14 cellular contexts compared by ENCODE assay signal in genomic region chr9:18821794-18822193, GRCh38.
DNase-seq lines count a peak whose midpoint lies in the region; ATAC-seq and TF ChIP-seq lines count a peak whose summit lies in the region.
"Had no signal": no experiment of that assay in that cellular context is flagged by ENCODE, and none has a peak within 500 bp of the region (broad histone marks: within the 10 kb centered on the region; RNA-seq: fewer than 3 reads in every experiment).

No MANE protein-coding gene starts in this region.

- no peak overlapping the region for H3K4me3 Mint-ChIP-seq in stimulated activated effector memory CD8-positive, alpha-beta T cell treated with anti-CD3 and anti-CD28 coated beads, Interleukin-12 subunit alpha, Interleukin-12 subunit beta, amount 100 ng/mL, for 72 hours
- H3K4me3 Mint-ChIP-seq: activated naive CD4-positive, alpha-beta T cell treated with anti-CD3 and anti-CD28 coated beads, Interleukin-2, amount 50 U/mL, for 24 hours had no signal

- no peaks in the 10 kb centered on the region for H3K4me1 Mint-ChIP-seq in stimulated activated effector memory CD8-positive, alpha-beta T cell treated with anti-CD3 and anti-CD28 coated beads, Interleukin-12 subunit alpha, Interleukin-12 subunit beta, amount 100 ng/mL, for 72 hours

- ATAC-seq in stimulated activated effector memory CD8-positive, alpha-beta T cell treated with anti-CD3 and anti-CD28 coated beads, Interleukin-12 subunit alpha, Interleukin-12 subunit beta, amount 100 ng/mL, for 72 hours: no peak

- no peaks in the 10 kb centered on the region for H3K36me3 ChIP-seq in cardiac muscle cell
- no peaks in the 10 kb centered on the region for H3K36me3 ChIP-seq in transverse colon
- H3K36me3 ChIP-seq in suprapubic skin: no peaks in the 10 kb centered on the region
- H3K36me3 ChIP-seq: left ventricle myocardium inferior, Peyer's patch had no signal

- in situ Hi-C loops in transverse colon (cut with MboI; ENCODE audit: low pct_ligation_motif_present in 1 of 4, low pct_unique_long_range_greater_than_20kb in 1 of 4, low sequenced_read_pairs in 3 of 4): no loop called here

- peak overlapping the region; percentile 37 for H3K27ac ChIP-seq in cardiac muscle cell
- peak overlapping the region; percentile 42 to 59 (median 50) for H3K27ac ChIP-seq in transverse colon
- no peak overlapping the region for H3K27ac ChIP-seq in suprapubic skin
- H3K27ac ChIP-seq: HL-60, left ventricle myocardium inferior, Peyer's patch had no signal

- H3K27ac Mint-ChIP-seq in stimulated activated effector memory CD8-positive, alpha-beta T cell treated with anti-CD3 and anti-CD28 coated beads, Interleukin-12 subunit alpha, Interleukin-12 subunit beta, amount 100 ng/mL, for 72 hours: no peak overlapping the region
- H3K27ac Mint-ChIP-seq: activated naive CD4-positive, alpha-beta T cell treated with anti-CD3 and anti-CD28 coated beads, Interleukin-2, amount 50 U/mL, for 24 hours had no signal

- no peaks in the 10 kb centered on the region for H3K9me3 ChIP-seq in cardiac muscle cell (ENCODE audit: low read depth)
- H3K9me3 ChIP-seq in transverse colon: no peaks in the 10 kb centered on the region
- no peaks in the 10 kb centered on the region for H3K9me3 ChIP-seq in suprapubic skin
- H3K9me3 ChIP-seq: left ventricle myocardium inferior, Peyer's patch had no signal

- no peaks in the 10 kb centered on the region for H3K9me3 Mint-ChIP-seq in stimulated activated effector memory CD8-positive, alpha-beta T cell treated with anti-CD3 and anti-CD28 coated beads, Interleukin-12 subunit alpha, Interleukin-12 subunit beta, amount 100 ng/mL, for 72 hours
- H3K9me3 Mint-ChIP-seq: activated naive CD4-positive, alpha-beta T cell treated with anti-CD3 and anti-CD28 coated beads, Interleukin-2, amount 50 U/mL, for 24 hours had no signal

- no peak for TF ChIP-seq POLR2A in transverse colon (IDR thresholded peaks at IDR 0.05)
- TF ChIP-seq POLR2A in suprapubic skin (IDR thresholded peaks at IDR 0.05): no peak

- peaks cover 15% of the 10 kb centered on the region for H3K4me1 ChIP-seq in cardiac muscle cell (ENCODE audit: low read depth)
- peaks cover 7 to 37% (median 19%) of the 10 kb centered on the region in 4 donors for H3K4me1 ChIP-seq in transverse colon
- H3K4me1 ChIP-seq in suprapubic skin: no peaks in the 10 kb centered on the region

- DNase-seq in cardiac muscle cell (ENCODE audit: low read depth in 1 of 2, low spot score in 1 of 2): no peak
- DNase-seq in cardiac septum (ENCODE audit: low spot score): no peak
- peak; percentile 3 for DNase-seq in NCI-H460 (ENCODE audit: extremely low read depth, low read depth)
- peak; percentile 28 for DNase-seq in fibroblast of the aortic adventitia (ENCODE audit: low read depth)
- DNase-seq in transverse colon: no peak
- no peak for DNase-seq in C1 segment of cervical spinal cord (lab: John Stamatoyannopoulos, UW)
- no peak for DNase-seq in stimulated activated effector memory CD8-positive, alpha-beta T cell treated with anti-CD3 and anti-CD28 coated beads, Interleukin-12 subunit alpha, Interleukin-12 subunit beta, amount 100 ng/mL, for 72 hours (ENCODE audit: low spot score in 2 of 2)
- DNase-seq in suprapubic skin (ENCODE audit: low spot score in 2 of 2): no peak
- DNase-seq: cortex of kidney, foreskin melanocyte, left ventricle myocardium inferior had no signal

- H3K4me3 ChIP-seq in cardiac muscle cell (no peak overlapping the region), fibroblast of the aortic adventitia (ENCODE audit: low read depth, low read length) (no peak overlapping the region), transverse colon (no peak overlapping the region), suprapubic skin (no peak overlapping the region)
- H3K4me3 ChIP-seq: left ventricle myocardium inferior, Peyer's patch had no signal

- TF ChIP-seq CTCF in cardiac muscle cell (IDR thresholded peaks at IDR 0.05; ENCODE audit: low read depth, low read length): no peak
- no peak for TF ChIP-seq CTCF in fibroblast of the aortic adventitia (IDR thresholded peaks at IDR 0.05; ENCODE audit: insufficient read depth, low read length)
- no peak for TF ChIP-seq CTCF in transverse colon (IDR thresholded peaks at IDR 0.05)
- no peak for TF ChIP-seq CTCF in suprapubic skin (IDR thresholded peaks at IDR 0.05)

- WGBS in transverse colon (ENCODE audit: low coverage in 1 of 2), 2 donors: 53 to 54% methylated on average over 3 of the region's 3 CpGs
- 68% methylated on average over 3 of the region's 3 CpGs for WGBS in suprapubic skin

- no peaks in the 10 kb centered on the region for H3K36me3 Mint-ChIP-seq in stimulated activated effector memory CD8-positive, alpha-beta T cell treated with anti-CD3 and anti-CD28 coated beads, Interleukin-12 subunit alpha, Interleukin-12 subunit beta, amount 100 ng/mL, for 72 hours
- H3K36me3 Mint-ChIP-seq: activated naive CD4-positive, alpha-beta T cell treated with anti-CD3 and anti-CD28 coated beads, Interleukin-2, amount 50 U/mL, for 24 hours had no signal

- TF ChIP-seq EP300 in transverse colon (IDR thresholded peaks at IDR 0.05; ENCODE audit: low read depth) (no peak), suprapubic skin (IDR thresholded peaks at IDR 0.05) (no peak)

- H3K27me3 ChIP-seq in cardiac muscle cell: no peaks in the 10 kb centered on the region
- no peaks in the 10 kb centered on the region for H3K27me3 ChIP-seq in transverse colon
- no peaks in the 10 kb centered on the region for H3K27me3 ChIP-seq in suprapubic skin
- H3K27me3 ChIP-seq: Peyer's patch had no signal

- intact Hi-C loops in cardiac septum (cut with DNase I): no loop called here
- intact Hi-C loops in transverse colon (cut with DNase I; ENCODE audit: low total_unique reads): no loop called here

Comparison
In these comparisons a context has a peak if more than half of its experiments do, and no peak if none do; other contexts are left out.
1. DNase-seq: peak in NCI-H460 (single experiment) and fibroblast of the aortic adventitia (single experiment); none in cardiac muscle cell (0 of 2), cardiac septum (single experiment), transverse colon (single experiment), C1 segment of cervical spinal cord (0 of 14), stimulated activated effector memory CD8-positive, alpha-beta T cell treated with anti-CD3 and anti-CD28 coated beads, Interleukin-12 subunit alpha, Interleukin-12 subunit beta, amount 100 ng/mL, for 72 hours (0 of 2) and suprapubic skin (0 of 2).